8 cellular contexts compared by ENCODE assay signal in genomic region chr12:57759360-57759980, GRCh38. TPM values are rescaled to one million over a fixed set of nuclear protein-coding genes. Genes with fewer than 3 reads are reported as not detected.
DNase-seq lines count a peak whose midpoint lies in the region; ATAC-seq and TF ChIP-seq lines count a peak whose summit lies in the region.

No MANE protein-coding gene starts in this region.

- peaks cover 9% of the 10 kb centered on the region for H3K4me1 ChIP-seq in SJCRH30

- CTCF ChIA-PET in AG04450 (lab: Charles Lee) = interaction anchor here (1.0 to 1.4 kb wide), 2 partner anchors 22 to 146 kb away, joined by 3 to 4 read pairs; no protein-coding TSS in a partner anchor

- H3K9me3 ChIP-seq in AG04450 (ENCODE audit: control insufficient read depth, insufficient read depth, low read length) (no peaks in the 10 kb centered on the region; the same call in 1 of the 2 replicates), SJCRH30 (replicated peaks) (no peaks in the 10 kb centered on the region)

- peak; percentile 48 for TF ChIP-seq CTCF in AG04450 (IDR thresholded peaks at IDR 0.05; ENCODE audit: low read depth, low read length)
- peak; percentile 36 for TF ChIP-seq CTCF in GM13976 (IDR thresholded peaks at IDR 0.05; ENCODE audit: borderline replicate concordance, control extremely low read depth, extremely low read depth, insufficient read depth, missing control alignments)
- peak; percentile 73 for TF ChIP-seq CTCF in epithelial cell of esophagus (IDR thresholded peaks at IDR 0.05; ENCODE audit: insufficient read depth, low read depth, low read length, missing control alignments)

- in situ Hi-C loops in GM13976 (cut with MboI; ENCODE audit: low sequenced_read_pairs, unreplicated experiment) = no loop called here

- POLR2A ChIA-PET in AG04450 (lab: Yijun Ruan, JAX) = no interaction called here

- peaks cover 38% of the 10 kb centered on the region for H3K36me3 ChIP-seq in SJCRH30

- H3K27me3 ChIP-seq in AG04450 (ENCODE audit: control insufficient read depth, insufficient read depth, low read length) = peaks cover 21% of the 10 kb centered on the region
- peaks cover 2% of the 10 kb centered on the region for H3K27me3 ChIP-seq in SJCRH30

- no peak for ATAC-seq in GM18873 (IDR thresholded peaks at IDR 0.05; ENCODE audit: low FRiP score, unreplicated experiment)
- ATAC-seq in GM21825 (IDR thresholded peaks at IDR 0.05; ENCODE audit: unreplicated experiment) = no peak
- no peak for ATAC-seq in HG03469 (IDR thresholded peaks at IDR 0.05; ENCODE audit: unreplicated experiment)

- H3K27ac ChIP-seq in AG04450 (ENCODE audit: low read depth, low read length) (no peak overlapping the region), SJCRH30 (no peak overlapping the region)

- DNase-seq in AG04450 (ENCODE audit: low read depth, low spot score) = no peak
- DNase-seq in GM13976 (ENCODE audit: low spot score) = no peak
- peak; percentile 62 to 88 for DNase-seq in SJCRH30
- peak; percentile 73 for DNase-seq in epithelial cell of esophagus (ENCODE audit: low read depth)
- DNase-seq in stimulated activated naive CD4-positive, alpha-beta T cell treated with Interleukin-2 at 50 U/mL for 16 hours (lab: John Stamatoyannopoulos, UW) = peak; percentile 40

- H3K4me3 ChIP-seq in AG04450 (ENCODE audit: low read depth, low read length) (no peak overlapping the region), SJCRH30 (no peak overlapping the region), epithelial cell of esophagus (ENCODE audit: low read length) (no peak overlapping the region)

RNA-seq across cellular contexts. Expression of gene MARCHF9, which starts 4.6 kb away (rescaled TPM):
- polyA plus RNA-seq in AG04450 (2011; rRNA removed) = 3.6 and 3.7 TPM in 2 replicates
- 3.7 and 5.2 TPM in 2 replicates for polyA minus RNA-seq in AG04450 (2011; rRNA and poly(A)+ RNA removed)
- 136 and 147 TPM in 2 replicates for total RNA-seq in SJCRH30 (2014; rRNA removed; shearing (Covaris generic))

RNA-seq across cellular contexts. Expression of gene CDK4, which starts 7.4 kb away (rescaled TPM):
- 251 and 288 TPM in 2 replicates for polyA plus RNA-seq in AG04450 (2011; rRNA removed)
- 141 and 192 TPM in 2 replicates for polyA minus RNA-seq in AG04450 (2011; rRNA and poly(A)+ RNA removed)
- total RNA-seq in SJCRH30 (2014; rRNA removed; shearing (Covaris generic)) = 5,376 and 5,685 TPM in 2 replicates

RNA-seq across cellular contexts. Expression of gene CYP27B1, which starts 7.4 kb away (rescaled TPM):
- 0.22 and 0.29 TPM in 2 replicates for polyA plus RNA-seq in AG04450 (2011; rRNA removed)
- polyA minus RNA-seq in AG04450 (2011; rRNA and poly(A)+ RNA removed) = 0.30 and 0.37 TPM in 2 replicates
- total RNA-seq in SJCRH30 (2014; rRNA removed; shearing (Covaris generic)) = 72.6 and 97.4 TPM in 2 replicates

RNA-seq across cellular contexts. Expression of gene METTL1, which starts 12.4 kb away (rescaled TPM):
- polyA plus RNA-seq in AG04450 (2011; rRNA removed) = 20.1 and 23.5 TPM in 2 replicates
- polyA minus RNA-seq in AG04450 (2011; rRNA and poly(A)+ RNA removed) = 22.8 and 26.3 TPM in 2 replicates
- 316 and 341 TPM in 2 replicates for total RNA-seq in SJCRH30 (2014; rRNA removed; shearing (Covaris generic))

RNA-seq across cellular contexts. Expression of gene EEF1AKMT3, which starts 12.9 kb away (rescaled TPM):
- polyA plus RNA-seq in AG04450 (2011; rRNA removed) = 6.8 and 7.6 TPM in 2 replicates
- 6.7 and 8.3 TPM in 2 replicates for polyA minus RNA-seq in AG04450 (2011; rRNA and poly(A)+ RNA removed)
- total RNA-seq in SJCRH30 (2014; rRNA removed; shearing (Covaris generic)) = 93.5 and 100 TPM in 2 replicates

Comparison
In these comparisons a context has a peak if more than half of its experiments do, and no peak if none do; other contexts are left out.
1. DNase-seq: peak in SJCRH30 (2 of 2), epithelial cell of esophagus (single experiment) and stimulated activated naive CD4-positive, alpha-beta T cell treated with Interleukin-2 at 50 U/mL for 16 hours (single experiment); none in AG04450 (single experiment) and GM13976 (single experiment).
2. Peak in every context shown above with its lines, with median percentiles within 50 percentile points of each other: CTCF ChIP-seq.